17 cellular contexts compared by ENCODE assay signal in genomic region chr17:63173903-63174302, GRCh38.
"Had no signal": no experiment of that assay in that cellular context is flagged by ENCODE, and none has a peak within 500 bp of the region (broad histone marks: within the 10 kb centered on the region; RNA-seq: fewer than 3 reads in every experiment).

No MANE protein-coding gene starts in this region.

- ATAC-seq: activated CD8-positive, alpha-beta memory T cell treated with anti-CD3 and anti-CD28 coated beads, Interleukin-2, amount 10 ng/mL, durations not matched to agents 7 days and 5 days; activated naive CD4-positive, alpha-beta T cell treated with anti-CD3 and anti-CD28 coated beads, Interleukin-2, amount 50 U/mL, for 72 hours; left ventricle myocardium superior; stimulated activated naive CD8-positive, alpha-beta T cell treated with anti-CD3 and anti-CD28 coated beads, Interleukin-15, Interleukin-2, amounts not matched to agents 100 U/mL and 50 U/mL, for 24 hours had no signal

- H3K4me2 ChIP-seq: hepatocyte, neural progenitor cell had no signal

- H3K27me3 Mint-ChIP-seq: activated CD8-positive, alpha-beta memory T cell treated with anti-CD3 and anti-CD28 coated beads, Interleukin-2, amount 10 ng/mL, durations not matched to agents 7 days and 5 days; activated T-cell treated with anti-CD3 and anti-CD28 coated beads, Interleukin-2, amount 50 U/mL, for 24 hours; type B pancreatic cell had no signal

- H3K27ac ChIP-seq: hepatocyte, neural progenitor cell, suprapubic skin had no signal

- H3K9me3 ChIP-seq: pancreas, suprapubic skin had no signal

- H3K27ac Mint-ChIP-seq: activated CD8-positive, alpha-beta memory T cell treated with anti-CD3 and anti-CD28 coated beads, Interleukin-2, amount 10 ng/mL, durations not matched to agents 7 days and 5 days; activated naive CD4-positive, alpha-beta T cell treated with anti-CD3 and anti-CD28 coated beads, Interleukin-2, amount 50 U/mL, for 72 hours; activated T-cell treated with anti-CD3 and anti-CD28 coated beads, Interleukin-2, amount 50 U/mL, for 24 hours; neural progenitor cell; T-helper 2 cell treated with Interferon-gamma antibody and Interleukin-4, amounts not matched to agents 5 μg/mL and 100 μg/mL, for 36 hours; type B pancreatic cell had no signal

- H3K9me3 Mint-ChIP-seq: activated naive CD4-positive, alpha-beta T cell treated with anti-CD3 and anti-CD28 coated beads, Interleukin-2, amount 50 U/mL, for 72 hours; activated T-cell treated with anti-CD3 and anti-CD28 coated beads, Interleukin-2, amount 50 U/mL, for 24 hours; T-helper 2 cell treated with Interferon-gamma antibody and Interleukin-4, amounts not matched to agents 5 μg/mL and 100 μg/mL, for 36 hours; type B pancreatic cell had no signal

- H3K36me3 ChIP-seq: neural progenitor cell, pancreas, suprapubic skin had no signal

- H3K4me1 ChIP-seq: neural progenitor cell, suprapubic skin had no signal

- H3K36me3 Mint-ChIP-seq: activated CD8-positive, alpha-beta memory T cell treated with anti-CD3 and anti-CD28 coated beads, Interleukin-2, amount 10 ng/mL, durations not matched to agents 7 days and 5 days; activated naive CD4-positive, alpha-beta T cell treated with anti-CD3 and anti-CD28 coated beads, Interleukin-2, amount 50 U/mL, for 72 hours had no signal

- H2AFZ ChIP-seq: hepatocyte, neural progenitor cell had no signal

- H3K9ac ChIP-seq: neural progenitor cell had no signal

- H3K4me3 Mint-ChIP-seq: activated CD8-positive, alpha-beta memory T cell treated with anti-CD3 and anti-CD28 coated beads, Interleukin-2, amount 10 ng/mL, durations not matched to agents 7 days and 5 days; activated T-cell treated with anti-CD3 and anti-CD28 coated beads, Interleukin-2, amount 50 U/mL, for 24 hours; neural progenitor cell; T-helper 2 cell treated with Interferon-gamma antibody and Interleukin-4, amounts not matched to agents 5 μg/mL and 100 μg/mL, for 36 hours; type B pancreatic cell had no signal

- DNase-seq: activated CD4-positive, alpha-beta T cell treated with anti-CD3 and anti-CD28 coated beads, Interleukin-2, amount 50 U/mL, for 48 hours; activated CD4-positive, CD25-positive, alpha-beta regulatory T cell treated with anti-CD3 and anti-CD28 coated beads, Interleukin-2, amount 50 U/mL, for 72 hours; activated CD8-positive, alpha-beta memory T cell treated with anti-CD3 and anti-CD28 coated beads, Interleukin-2, amount 10 ng/mL, durations not matched to agents 7 days and 5 days; activated effector memory CD4-positive, alpha-beta T cell treated with anti-CD3 and anti-CD28 coated beads, Interleukin-2, amount 50 U/mL, for 16 hours; activated T-cell treated with anti-CD3 and anti-CD28 coated beads, Interleukin-2, amount 50 U/mL, for 24 hours; amniotic stem cell; left ventricle myocardium superior; stimulated activated CD4-positive, alpha-beta T cell treated with anti-CD3 and anti-CD28 coated beads, Interleukin-4, amount 100 ng/mL, for 1 hour; stimulated activated CD8-positive, alpha-beta memory T cell treated with anti-CD3 and anti-CD28 coated beads, Interleukin-4, amount 100 ng/mL, for 48 hours; stimulated activated naive CD8-positive, alpha-beta T cell treated with anti-CD3 and anti-CD28 coated beads, Interleukin-15, Interleukin-2, amounts not matched to agents 100 U/mL and 50 U/mL, for 24 hours had no signal

- H3K4me3 ChIP-seq: hepatocyte, neural progenitor cell, pancreas, suprapubic skin had no signal

- H3K27me3 ChIP-seq: hepatocyte, neural progenitor cell, pancreas, suprapubic skin had no signal

- H3K4me1 Mint-ChIP-seq: activated CD8-positive, alpha-beta memory T cell treated with anti-CD3 and anti-CD28 coated beads, Interleukin-2, amount 10 ng/mL, durations not matched to agents 7 days and 5 days had no signal
